13 cellular contexts compared by ENCODE assay signal in the genomic region with DNA sequence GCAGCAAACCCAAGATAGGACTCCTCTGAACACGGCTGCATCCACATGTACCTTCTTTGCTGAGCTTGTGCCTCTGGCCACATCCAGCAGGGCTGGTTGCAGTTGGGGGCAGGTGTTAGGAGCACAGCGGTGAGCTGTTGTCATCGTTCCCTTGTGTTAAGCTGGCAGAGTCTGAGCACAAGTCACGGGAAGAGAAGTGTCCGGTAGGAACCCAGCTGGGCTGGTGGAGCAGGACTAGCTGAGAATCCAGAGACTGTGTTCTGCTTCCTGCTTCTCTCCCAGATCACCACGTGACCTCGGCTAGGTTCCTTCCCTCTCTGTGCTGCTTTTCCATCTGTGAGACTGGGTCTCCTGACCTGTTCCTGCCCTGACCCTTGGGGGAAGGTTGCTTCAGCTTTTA.
"Had no signal": no experiment of that assay in that cellular context is flagged by ENCODE, and none has a peak within 500 bp of the region (broad histone marks: within the 10 kb centered on the region; RNA-seq: fewer than 3 reads in every experiment).

No MANE protein-coding gene starts in this region.

- H3K36me3 ChIP-seq: vagina had no signal

- H3K4me3 Mint-ChIP-seq: central memory CD8-positive, alpha-beta T cell; endodermal cell; natural killer cell; stimulated activated memory B cell treated with anti-CD40 and anti-IgM and Interleukin-4, amounts not matched to agents 10 μg/mL and 1 μg/mL and 100 μg/mL, for 72 hours had no signal

- DNase-seq: activated CD4-positive, CD25-positive, alpha-beta regulatory T cell; body of pancreas; endodermal cell; glutamatergic neuron; left colon; mucosa of descending colon; natural killer cell had no signal

- H3K4me1 ChIP-seq: body of pancreas, tibial nerve, vagina had no signal

- H3K9me3 ChIP-seq: body of pancreas, mucosa of descending colon, tibial nerve, vagina had no signal

- H3K4me1 Mint-ChIP-seq: central memory CD8-positive, alpha-beta T cell; endodermal cell; natural killer cell; stimulated activated memory B cell treated with anti-CD40 and anti-IgM and Interleukin-4, amounts not matched to agents 10 μg/mL and 1 μg/mL and 100 μg/mL, for 72 hours had no signal

- H3K27ac ChIP-seq: body of pancreas, tibial nerve, vagina had no signal

- H3K9me3 Mint-ChIP-seq: central memory CD8-positive, alpha-beta T cell; natural killer cell; stimulated activated memory B cell treated with anti-CD40 and anti-IgM and Interleukin-4, amounts not matched to agents 10 μg/mL and 1 μg/mL and 100 μg/mL, for 72 hours had no signal

- H3K4me3 ChIP-seq: body of pancreas, mucosa of descending colon, tibial nerve, vagina had no signal

- H3K36me3 Mint-ChIP-seq: natural killer cell had no signal

- H3K27ac Mint-ChIP-seq: natural killer cell; progenitor cell of endocrine pancreas; stimulated activated memory B cell treated with anti-CD40 and anti-IgM and Interleukin-4, amounts not matched to agents 10 μg/mL and 1 μg/mL and 100 μg/mL, for 72 hours had no signal

- H3K27me3 ChIP-seq: body of pancreas, tibial nerve, vagina had no signal

- ATAC-seq: activated naive CD4-positive, alpha-beta T cell treated with anti-CD3 and anti-CD28 coated beads, Interleukin-2, amount 50 U/mL, for 72 hours; body of pancreas; left colon; mucosa of descending colon; natural killer cell; stimulated activated memory B cell treated with anti-CD40 and anti-IgM and Interleukin-4, amounts not matched to agents 10 μg/mL and 1 μg/mL and 100 μg/mL, for 72 hours had no signal
